Comparison of ENCODE assay signal across 32 cellular contexts in the genomic region with DNA sequence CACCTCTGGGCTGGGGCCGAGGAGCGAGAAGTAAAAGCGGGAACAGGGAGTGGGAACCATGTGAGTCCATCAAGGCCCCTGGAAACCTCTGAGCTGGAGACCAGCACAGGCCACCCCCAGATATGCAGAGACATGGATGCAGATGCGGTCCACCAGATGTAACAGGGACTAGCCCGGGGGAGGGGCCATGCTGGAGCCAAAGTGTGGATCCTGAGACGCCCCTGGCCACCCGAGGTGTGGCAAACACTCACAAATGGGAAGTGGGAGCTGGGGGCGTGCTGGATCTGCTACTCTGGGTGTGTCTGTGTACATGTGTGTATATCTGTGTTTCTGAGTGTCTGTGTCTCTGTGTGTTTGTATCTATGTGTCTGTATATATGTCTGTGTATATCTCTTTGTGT. TPM values are rescaled to one million over a fixed set of nuclear protein-coding genes. Genes with fewer than 3 reads are reported as not detected.
DNase-seq lines count a peak whose midpoint lies in the region; ATAC-seq, FAIRE-seq and TF ChIP-seq lines count a peak whose summit lies in the region.
"Had no signal": no experiment of that assay in that cellular context is flagged by ENCODE, and none has a peak within 500 bp of the region (broad histone marks: within the 10 kb centered on the region; RNA-seq: fewer than 3 reads in every experiment).

No MANE protein-coding gene starts in this region.

- no peaks in the 10 kb centered on the region for H3K27me3 Mint-ChIP-seq in naive B cell
- peaks cover 3% of the 10 kb centered on the region for H3K27me3 Mint-ChIP-seq in activated CD4-positive, alpha-beta memory T cell treated with anti-CD3 and anti-CD28 coated beads for 36 hours
- H3K27me3 Mint-ChIP-seq: activated CD8-positive, alpha-beta memory T cell treated with anti-CD3 and anti-CD28 coated beads, Interleukin-2, amount 10 ng/mL, durations not matched to agents 7 days and 5 days had no signal

- H3K27ac Mint-ChIP-seq in naive B cell = peak overlapping the region in 4 of 6 donors; percentile 5 to 83 (median 53)
- no peak overlapping the region for H3K27ac Mint-ChIP-seq in activated CD4-positive, alpha-beta memory T cell treated with anti-CD3 and anti-CD28 coated beads for 36 hours
- H3K27ac Mint-ChIP-seq: activated CD8-positive, alpha-beta memory T cell treated with anti-CD3 and anti-CD28 coated beads, Interleukin-2, amount 10 ng/mL, durations not matched to agents 7 days and 5 days; immature natural killer cell had no signal

- H3K4me1 ChIP-seq in left ventricle myocardium inferior (no peaks in the 10 kb centered on the region), right atrium auricular region (no peaks in the 10 kb centered on the region), GM12878 (ENCODE audit: control insufficient read depth, insufficient read depth, low read length) (peaks cover 43% of the 10 kb centered on the region)
- H3K4me1 ChIP-seq: ascending aorta, BE2C, left lung, right lobe of liver, thyroid gland had no signal

- CTCF ChIA-PET in GM12878 (lab: Yijun Ruan, JAX) = interaction anchor here (1.9 to 3.0 kb wide), 2 partner anchors 13 to 20 kb away, joined by 7 to 30 read pairs; no protein-coding TSS in a partner anchor
- CTCF ChIA-PET in activated CD4-positive, alpha-beta memory T cell treated with anti-CD3 and anti-CD28 coated beads for 36 hours (lab: Charles Lee) = interaction anchor here (1.4 kb wide), 1 partner anchor 20 kb away, joined by 4 read pairs; no protein-coding TSS in a partner anchor

- RAD21 ChIA-PET in GM12878 (lab: Charles Lee; ENCODE audit: unreplicated experiment) = interaction anchor here (1.3 kb wide), 1 partner anchor 13 kb away, joined by 3 read pairs; no protein-coding TSS in a partner anchor

- peaks cover 0 to 2% (median 0%) of the 10 kb centered on the region in 7 donors for H3K9me3 Mint-ChIP-seq in naive B cell
- H3K9me3 Mint-ChIP-seq in activated CD4-positive, alpha-beta memory T cell treated with anti-CD3 and anti-CD28 coated beads for 36 hours = no peaks in the 10 kb centered on the region
- H3K9me3 Mint-ChIP-seq: CD8-positive, alpha-beta memory T cell; immature natural killer cell had no signal

- no TSS peak for BruUV-seq in GM12878 (replicated peaks; lab: Mats Ljungman, UMichigan)

- no peaks in the 10 kb centered on the region for H3K79me2 ChIP-seq in GM12878 (ENCODE audit: control insufficient read depth, insufficient read depth, low read length)

- DNase-seq in left ventricle myocardium inferior (no peak), right atrium auricular region (ENCODE audit: low spot score) (no peak), GM12878 (ENCODE audit: low read depth, low spot score) (no peak), naive B cell (no peak), urothelium cell line (ENCODE audit: low spot score) (no peak), NCI-H1694 treated with DMSO at 0.1 percent for 48 hours (lab: John Stamatoyannopoulos, UW) (no peak)
- DNase-seq in activated CD4-positive, alpha-beta memory T cell treated with anti-CD3 and anti-CD28 coated beads for 36 hours = no peak
- DNase-seq: ACHN; activated CD4-positive, alpha-beta T cell treated with anti-CD3 and anti-CD28 coated beads, Interleukin-2, amount 50 U/mL, for 1 hour; activated CD4-positive, CD25-positive, alpha-beta regulatory T cell; activated CD8-positive, alpha-beta memory T cell treated with anti-CD3 and anti-CD28 coated beads, Interleukin-2, amount 10 ng/mL, durations not matched to agents 7 days and 5 days; activated T-cell treated with anti-CD3 and anti-CD28 coated beads, Interleukin-2, amount 50 U/mL, for 48 hours; BE2C; caudate nucleus; CD8-positive, alpha-beta memory T cell; cortex of kidney; effector memory CD4-positive, alpha-beta T cell; immature natural killer cell; left lung; NCI-H1436; NCI-H2107; NCI-H774; right lobe of liver; stimulated activated CD8-positive, alpha-beta memory T cell treated with anti-CD3 and anti-CD28 coated beads, Interleukin-4, amount 100 ng/mL, for 48 hours; thyroid gland had no signal

- TF ChIP-seq RAD21 in GM12878 (IDR thresholded peaks at IDR 0.05; ENCODE audit: insufficient read depth, low read depth, low read length) = no peak

- FAIRE-seq in GM12878 (lab: Jason Lieb, UNC) = no peak
- peak; percentile 5 for FAIRE-seq in urothelium cell line (lab: Jason Lieb, UNC)
- FAIRE-seq: H54 had no signal

- no peak overlapping the region for H3K4me3 Mint-ChIP-seq in naive B cell
- no peak overlapping the region for H3K4me3 Mint-ChIP-seq in activated CD4-positive, alpha-beta memory T cell treated with anti-CD3 and anti-CD28 coated beads for 36 hours
- H3K4me3 Mint-ChIP-seq: activated CD8-positive, alpha-beta memory T cell treated with anti-CD3 and anti-CD28 coated beads, Interleukin-2, amount 10 ng/mL, durations not matched to agents 7 days and 5 days; CD8-positive, alpha-beta memory T cell; immature natural killer cell; neural crest cell had no signal

- H3K36me3 Mint-ChIP-seq in naive B cell = no peaks in the 10 kb centered on the region
- H3K36me3 Mint-ChIP-seq in activated CD4-positive, alpha-beta memory T cell treated with anti-CD3 and anti-CD28 coated beads for 36 hours = no peaks in the 10 kb centered on the region
- H3K36me3 Mint-ChIP-seq: activated CD8-positive, alpha-beta memory T cell treated with anti-CD3 and anti-CD28 coated beads, Interleukin-2, amount 10 ng/mL, durations not matched to agents 7 days and 5 days; CD8-positive, alpha-beta memory T cell; immature natural killer cell had no signal

- no peak for TF ChIP-seq CTCF in left ventricle myocardium inferior (IDR thresholded peaks at IDR 0.05; ENCODE audit: borderline replicate concordance)
- TF ChIP-seq CTCF in right atrium auricular region (IDR thresholded peaks at IDR 0.05) = no peak
- no peak for TF ChIP-seq CTCF in GM12878 (IDR thresholded peaks at IDR 0.05 in 2 of 3, conservative IDR thresholded peaks at IDR 0.05 in 1 of 3; ENCODE audit: control insufficient read depth in 2 of 3, extremely low read depth in 1 of 3, insufficient read depth in 1 of 3, low read depth in 3 of 3, low read length in 3 of 3)

- no peak for TF ChIP-seq POLR2A in GM12878 (IDR thresholded peaks at IDR 0.05; ENCODE audit: low read depth, low read length)

- SMC1A ChIA-PET in GM12878 (lab: Charles Lee; ENCODE audit: uncharacterized antibody, unreplicated experiment) = interaction anchor here (1.0 to 1.5 kb wide), 2 partner anchors 9 kb away, joined by 3 to 5 read pairs; no protein-coding TSS in a partner anchor

- no peak overlapping the region for H2AFZ ChIP-seq in GM12878 (ENCODE audit: control insufficient read depth, low read depth, low read length)

- no peak for ATAC-seq in GM12878
- ATAC-seq in naive B cell (ENCODE audit: low read depth in 2 of 2) = no peak
- no peak for ATAC-seq in GM21529 (IDR thresholded peaks at IDR 0.05; ENCODE audit: unreplicated experiment)
- ATAC-seq: activated CD8-positive, alpha-beta memory T cell treated with anti-CD3 and anti-CD28 coated beads, Interleukin-2, amount 10 ng/mL, durations not matched to agents 7 days and 5 days; left lung; right lobe of liver had no signal

- H3K9me3 ChIP-seq in left ventricle myocardium inferior (replicated peaks) (no peaks in the 10 kb centered on the region), right atrium auricular region (no peaks in the 10 kb centered on the region), GM12878 (replicated peaks; ENCODE audit: control insufficient read depth, insufficient read depth, low read length) (no peaks in the 10 kb centered on the region)
- H3K9me3 ChIP-seq: ascending aorta, BE2C, left lung, right lobe of liver, thyroid gland had no signal

- in situ Hi-C loops in GM12878 (cut with MboI) = no loop called here

- intact Hi-C loops in left ventricle myocardium inferior (cut with micrococcal nuclease) = no loop called here
- intact Hi-C loops in GM12878 (cut with micrococcal nuclease; ENCODE audit: unreplicated experiment) = no loop called here
- intact Hi-C loops in activated CD4-positive, alpha-beta memory T cell treated with anti-CD3 and anti-CD28 coated beads for 36 hours (cut with micrococcal nuclease) = no loop called here

- 73% methylated on average over 8 of the region's 8 CpGs for WGBS in GM12878 (ENCODE audit: insufficient coverage, insufficient replicate concordance, low lambda C conversion rate, missing lambda C conversion rate)

- peaks cover 4% of the 10 kb centered on the region for H3K27me3 ChIP-seq in left ventricle myocardium inferior (ENCODE audit: low read depth)
- no peaks in the 10 kb centered on the region for H3K27me3 ChIP-seq in right atrium auricular region
- H3K27me3 ChIP-seq in GM12878 (replicated peaks in 1 of 2; ENCODE audit: control insufficient read depth in 2 of 2, insufficient read depth in 2 of 2, low read length in 1 of 2) = no peaks in the 10 kb centered on the region; a peak in 1 of 4 replicates
- H3K27me3 ChIP-seq: ascending aorta, BE2C, right lobe of liver, thyroid gland had no signal

- no peak overlapping the region for H3K4me2 ChIP-seq in GM12878 (ENCODE audit: control insufficient read depth, insufficient read depth)

- no peak overlapping the region for H3K9ac ChIP-seq in GM12878 (ENCODE audit: control insufficient read depth, insufficient read depth, low read length)

- POLR2A ChIA-PET in GM12878 (lab: Charles Lee) = interaction anchor here (0.6 kb wide), 1 partner anchor 10 kb away, joined by 3 read pairs; no protein-coding TSS in a partner anchor
- POLR2A ChIA-PET in activated CD4-positive, alpha-beta memory T cell treated with anti-CD3 and anti-CD28 coated beads for 36 hours (lab: Charles Lee) = no interaction called here

- peak overlapping the region; percentile 20 for H3K27ac ChIP-seq in left ventricle myocardium inferior (replicated peaks)
- H3K27ac ChIP-seq in right atrium auricular region = no peak overlapping the region
- H3K27ac ChIP-seq in GM12878 (ENCODE audit: control insufficient read depth, insufficient read depth) = peak overlapping the region; percentile 71
- H3K27ac ChIP-seq: ascending aorta, left lung, right lobe of liver, thyroid gland had no signal

- H3K36me3 ChIP-seq in left ventricle myocardium inferior = peaks cover 12% of the 10 kb centered on the region
- no peaks in the 10 kb centered on the region for H3K36me3 ChIP-seq in right atrium auricular region
- H3K36me3 ChIP-seq in GM12878 (ENCODE audit: control insufficient read depth in 2 of 2, insufficient read depth in 2 of 2, low read length in 1 of 2) = no peaks in the 10 kb centered on the region
- H3K36me3 ChIP-seq: ascending aorta, BE2C, left lung, right lobe of liver, thyroid gland had no signal

- H3K4me3 ChIP-seq in left ventricle myocardium inferior (no peak overlapping the region), right atrium auricular region (no peak overlapping the region), GM12878 (no peak overlapping the region)
- H3K4me3 ChIP-seq: ascending aorta, left lung, right lobe of liver, thyroid gland had no signal

- TF ChIP-seq EP300 in GM12878 (IDR thresholded peaks at IDR 0.05; ENCODE audit: borderline replicate concordance in 1 of 2, control insufficient read depth in 1 of 2, low read depth in 2 of 2, low read length in 2 of 2) = no peak

- H3K4me1 Mint-ChIP-seq in naive B cell = peaks cover 21 to 33% (median 30%) of the 10 kb centered on the region in 3 donors
- peaks cover 3% of the 10 kb centered on the region for H3K4me1 Mint-ChIP-seq in activated CD4-positive, alpha-beta memory T cell treated with anti-CD3 and anti-CD28 coated beads for 36 hours (ENCODE audit: low read depth)
- H3K4me1 Mint-ChIP-seq: activated CD8-positive, alpha-beta memory T cell treated with anti-CD3 and anti-CD28 coated beads, Interleukin-2, amount 10 ng/mL, durations not matched to agents 7 days and 5 days; immature natural killer cell had no signal

- H4K20me1 ChIP-seq in GM12878 (ENCODE audit: control insufficient read depth, insufficient read depth) = no peaks in the 10 kb centered on the region

RNA-seq across cellular contexts. Expression of a gene that starts 12.8 kb away (rescaled TPM):
- total RNA-seq in left ventricle myocardium inferior (33,375 TPM), right atrium auricular region (100 to 1,000 TPM; 142 to 227 TPM), GM12878 (2014; rRNA removed) (0.44 and 0.62 TPM in 2 replicates), GM12878 (2014; rRNA removed; fragmentation: Illumina TruSeq; extraction: Trizol) (not detected in 2 replicates), GM12878 (2021) (0.77 and 0.82 TPM in 2 replicates)
- total RNA-seq in GM12878 (2013; cell fraction: nucleolus; rRNA removed) = not detected in 2 replicates
- polyA plus RNA-seq in GM12878 (2011; ENCODE audit: low read depth) = 2.1 TPM
- polyA plus RNA-seq in GM12878 (2011; rRNA removed) (0.08 TPM in 1 of 2 replicates, not detected in the other), GM12878 (2014; fragmentation: Illumina TruSeq; extraction: Trizol) (0.57 TPM in 1 of 2 replicates, not detected in the other), GM12878 (2014; fragmentation: Nextera tagmentation; extraction: Ambion mirVana) (1 to 10 TPM; 1.8 TPM), GM12878 (2014; rRNA removed) (0.46 and 0.50 TPM in 2 replicates), GM12878 (2016; fragmentation: Nextera tagmentation; extraction: Ambion mirVana) (under 1 TPM; 0.50 to 0.57 TPM), naive B cell (ENCODE audit: low read depth in 6 of 6) (1 to 10 TPM in 1 of 6 donors, under 1 TPM in 1, not detected in 4; 0.84 to 1.9 TPM)
- polyA plus RNA-seq in GM12878 (2011; cell fraction: cytosol; rRNA removed) = 0.25 and 0.58 TPM in 2 replicates
- polyA plus RNA-seq in GM12878 (2011; cell fraction: nucleus; rRNA removed) = 0.31 TPM in 1 of 2 replicates, not detected in the other
- 1.3 and 1.7 TPM in 2 replicates for polyA plus RNA-seq in GM12878 (2012)
- 0.46 TPM in 1 of 2 replicates, not detected in the other for polyA minus RNA-seq in GM12878 (2011; rRNA and poly(A)+ RNA removed)
- polyA minus RNA-seq in GM12878 (2011; cell fraction: cytosol; rRNA and poly(A)+ RNA removed) = not detected in 2 replicates
- not detected in 2 replicates for polyA minus RNA-seq in GM12878 (2011; cell fraction: nucleus; rRNA and poly(A)+ RNA removed)
- not detected for total RNA-seq in activated CD4-positive, alpha-beta memory T cell treated with anti-CD3 and anti-CD28 coated beads for 36 hours
- total RNA-seq: activated CD8-positive, alpha-beta memory T cell treated with anti-CD3 and anti-CD28 coated beads, Interleukin-2, amount 10 ng/mL, durations not matched to agents 7 days and 5 days; ascending aorta; CD8-positive, alpha-beta memory T cell; epithelial cell of proximal tubule; neural crest cell; RPMI7951; T-helper 1 cell treated with Interleukin-12 subunit alpha and Interleukin-12 subunit beta and Interleukin-4 antibody, amounts not matched to agents 30 ng/mL and 1 ng/mL, for 36 hours; thyroid gland had no signal
- polyA plus RNA-seq: CD8-positive, alpha-beta memory T cell; immature natural killer cell had no signal

Comparison
In these comparisons a context has a peak if more than half of its experiments do, and no peak if none do; other contexts are left out.
1. H3K27ac ChIP-seq: peak in left ventricle myocardium inferior (single experiment) and GM12878 (single experiment); none in right atrium auricular region (0 of 2).
2. RNA of a gene that starts 12.8 kb away (total RNA-seq): 33,375 TPM in left ventricle myocardium inferior (single experiment); 142 to 227 TPM in right atrium auricular region, 0.44 to 0.82 TPM in GM12878 and not detected in activated CD4-positive, alpha-beta memory T cell treated with anti-CD3 and anti-CD28 coated beads for 36 hours; every median in the first group is over 100 times any median in the second.